ENCODE assay signal across 15 cellular contexts in the genomic region with DNA sequence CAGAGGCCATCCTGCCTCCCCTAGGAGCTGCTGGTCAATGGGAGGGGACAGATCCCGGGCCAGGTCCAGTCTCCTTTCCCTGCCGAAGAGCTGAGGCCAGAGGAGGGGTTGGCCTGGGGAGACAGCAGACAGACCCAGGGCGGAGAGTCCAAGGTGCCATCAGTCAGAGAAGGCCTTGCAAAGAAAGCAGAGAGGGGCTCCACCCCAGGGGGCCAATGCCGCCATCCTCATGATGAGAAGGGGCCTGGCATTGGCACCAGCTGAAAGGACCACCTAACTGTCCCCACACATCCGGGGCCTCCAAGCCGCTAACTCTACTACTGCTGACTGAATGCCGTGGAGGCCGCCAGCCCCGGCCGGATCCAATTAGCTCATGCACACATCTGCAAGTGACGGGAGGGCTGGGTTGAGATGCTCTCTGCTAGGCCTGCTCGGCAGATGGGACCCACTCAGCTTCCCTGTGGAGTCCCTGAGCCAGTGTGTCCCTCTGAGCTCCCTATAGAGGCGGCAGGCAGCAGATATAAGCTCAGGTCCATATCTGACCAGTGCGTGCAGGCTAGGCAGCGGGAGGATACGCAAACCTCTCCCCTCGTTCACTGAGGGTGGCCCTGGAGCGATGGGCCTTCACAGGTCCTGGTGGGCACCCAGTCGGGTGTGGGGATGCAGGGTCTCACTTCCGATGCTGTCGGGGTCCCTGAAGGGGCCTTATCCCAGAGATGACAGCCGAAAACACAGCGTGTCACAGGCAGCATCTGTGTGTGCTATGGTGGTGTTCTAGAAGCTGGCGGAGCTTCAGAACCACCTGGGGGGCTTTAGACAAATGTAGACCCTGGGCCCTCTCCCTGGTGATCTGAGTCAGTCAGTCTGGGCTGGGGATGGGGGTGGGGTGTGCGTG.
"Had no signal": no experiment of that assay in that cellular context is flagged by ENCODE, and none has a peak within 500 bp of the region (broad histone marks: within the 10 kb centered on the region; RNA-seq: fewer than 3 reads in every experiment).

No MANE protein-coding gene starts in this region.

- H3K36me3 ChIP-seq: neutrophil, prostate gland, right lobe of liver, stomach, thoracic aorta had no signal

- H3K27me3 ChIP-seq: dorsolateral prefrontal cortex, neutrophil, right lobe of liver, stomach had no signal

- H3K4me1 ChIP-seq: prostate gland, right lobe of liver, stomach had no signal

- H3K4me3 Mint-ChIP-seq: activated CD4-positive, alpha-beta T cell treated with anti-CD3 and anti-CD28 coated beads, Interleukin-2, amount 10 ng/mL, durations not matched to agents 7 days and 5 days; activated naive CD4-positive, alpha-beta T cell treated with anti-CD3 and anti-CD28 coated beads for 36 hours; activated naive CD8-positive, alpha-beta T cell treated with anti-CD3 and anti-CD28 coated beads, Interleukin-2, amount 50 U/mL, for 24 hours; memory B cell; naive thymus-derived CD8-positive, alpha-beta T cell had no signal

- H3K27ac Mint-ChIP-seq: activated CD4-positive, alpha-beta T cell treated with anti-CD3 and anti-CD28 coated beads, Interleukin-2, amount 10 ng/mL, durations not matched to agents 7 days and 5 days; activated naive CD4-positive, alpha-beta T cell treated with anti-CD3 and anti-CD28 coated beads for 36 hours; activated naive CD8-positive, alpha-beta T cell treated with anti-CD3 and anti-CD28 coated beads, Interleukin-2, amount 50 U/mL, for 24 hours; activated T-helper 2 cell treated with anti-CD3 and anti-CD28 coated beads, Interferon-gamma antibody, Interleukin-2, Interleukin-4, amounts not matched to agents 10 μg/mL and 5 μg/mL and 100 μg/mL, durations not matched to agents 14 hours and 24 hours and 36 hours; memory B cell; naive thymus-derived CD8-positive, alpha-beta T cell had no signal

- H3K9me3 Mint-ChIP-seq: activated CD4-positive, alpha-beta T cell treated with anti-CD3 and anti-CD28 coated beads, Interleukin-2, amount 10 ng/mL, durations not matched to agents 7 days and 5 days; activated naive CD4-positive, alpha-beta T cell treated with anti-CD3 and anti-CD28 coated beads for 36 hours; activated naive CD8-positive, alpha-beta T cell treated with anti-CD3 and anti-CD28 coated beads, Interleukin-2, amount 50 U/mL, for 24 hours; activated T-helper 2 cell treated with anti-CD3 and anti-CD28 coated beads, Interferon-gamma antibody, Interleukin-2, Interleukin-4, amounts not matched to agents 10 μg/mL and 5 μg/mL and 100 μg/mL, durations not matched to agents 14 hours and 24 hours and 36 hours; memory B cell had no signal

- H3K27ac ChIP-seq: neutrophil, prostate gland, right lobe of liver, stomach, thoracic aorta had no signal

- DNase-seq: activated CD4-positive, alpha-beta T cell treated with anti-CD3 and anti-CD28 coated beads, Interleukin-2, amount 10 ng/mL, durations not matched to agents 7 days and 5 days; activated CD8-positive, alpha-beta memory T cell treated with anti-CD3 and anti-CD28 coated beads for 24 hours; activated naive CD4-positive, alpha-beta T cell treated with anti-CD3 and anti-CD28 coated beads for 36 hours; activated naive CD8-positive, alpha-beta T cell treated with anti-CD3 and anti-CD28 coated beads, Interleukin-2, amount 50 U/mL, for 24 hours; erythroblast; stimulated activated CD4-positive, alpha-beta T cell treated with anti-CD3 and anti-CD28 coated beads, Interleukin-1b, Interleukin-23, amount 100 ng/mL, for 48 hours; stomach had no signal

- H3K4me1 Mint-ChIP-seq: activated CD4-positive, alpha-beta T cell treated with anti-CD3 and anti-CD28 coated beads, Interleukin-2, amount 10 ng/mL, durations not matched to agents 7 days and 5 days; activated naive CD8-positive, alpha-beta T cell treated with anti-CD3 and anti-CD28 coated beads, Interleukin-2, amount 50 U/mL, for 24 hours; memory B cell had no signal

- H3K4me3 ChIP-seq: dorsolateral prefrontal cortex, prostate gland, right lobe of liver, stomach, thoracic aorta had no signal

- H3K9me3 ChIP-seq: neutrophil, prostate gland, right lobe of liver, stomach, thoracic aorta had no signal

- H3K36me3 Mint-ChIP-seq: memory B cell; naive thymus-derived CD8-positive, alpha-beta T cell had no signal
